8 cellular contexts compared by ENCODE assay signal in genomic region chr19:44164673-44165512, GRCh38. TPM values are rescaled to one million over a fixed set of nuclear protein-coding genes. Genes with fewer than 3 reads are reported as not detected.
DNase-seq lines count a peak whose midpoint lies in the region; ATAC-seq and TF ChIP-seq lines count a peak whose summit lies in the region.

TSS of gene ZNF226 (plus strand) at chr19:44165100. CDS start at chr19:44170081, 4,981 bp downstream.

- peak; percentile 92 for ATAC-seq in HG02763 (IDR thresholded peaks at IDR 0.05; ENCODE audit: unreplicated experiment)
- peak; percentile 99 for ATAC-seq in left ventricle myocardium superior

- intact Hi-C loops in T-helper 1 cell treated with Interleukin-12 subunit alpha and Interleukin-12 subunit beta and Interleukin-4 antibody, amounts not matched to agents 30 ng/mL and 1 ng/mL, for 36 hours (cut with micrococcal nuclease): loop anchor here (1.0 to 2.0 kb wide), 11 partner anchors 24 to 338 kb away; partner anchors contain the start of genes ZNF180, ZNF225, ZNF227 and ZNF230
- intact Hi-C loops in left ventricle myocardium superior (cut with micrococcal nuclease): no loop called here
- intact Hi-C loops in prostate gland (cut with DNase I): loop anchor here (2.0 to 5.0 kb wide), 2 partner anchors 48 to 53 kb away; partner anchors contain the start of genes ZNF225 and ZNF227

- H3K27ac ChIP-seq in angular gyrus (ENCODE audit: low read depth, low read length) (peak within 1 kb of the TSS; percentile 90), prostate gland (peak within 1 kb of the TSS; percentile 80 to 88), urinary bladder (ENCODE audit: low read depth) (peak within 1 kb of the TSS; percentile 66)

- peaks cover 7% of the 10 kb centered on the region in 2 donors for H3K36me3 ChIP-seq in prostate gland
- H3K36me3 ChIP-seq in urinary bladder (ENCODE audit: insufficient read depth): peaks cover 6% of the 10 kb centered on the region

- H3K4me1 ChIP-seq in prostate gland (replicated peaks) (peaks cover 6% of the 10 kb centered on the region), urinary bladder (ENCODE audit: insufficient read depth) (no peaks in the 10 kb centered on the region)

- under 1% methylated on average over 32 of the region's 32 CpGs for WGBS in prostate gland
- WGBS in urinary bladder: under 1% methylated on average over 32 of the region's 32 CpGs

- TF ChIP-seq POLR2A in prostate gland (IDR thresholded peaks at IDR 0.05): peak; percentile 55

- H3K9me3 ChIP-seq in prostate gland: no peaks in the 10 kb centered on the region

- no peak for TF ChIP-seq CTCF in GM12875 (IDR thresholded peaks at IDR 0.05; ENCODE audit: borderline replicate concordance, insufficient read depth, low read depth, low read length)
- TF ChIP-seq CTCF in prostate gland (IDR thresholded peaks at IDR 0.05): no peak

- DNase-seq in NCI-H146 (lab: John Stamatoyannopoulos, UW): peak; percentile 99
- peak; percentile 85 for DNase-seq in left ventricle myocardium superior
- peak; percentile 97 for DNase-seq in prostate gland (ENCODE audit: low spot score)

- H3K27me3 ChIP-seq in prostate gland (replicated peaks; ENCODE audit: insufficient read depth): no peaks in the 10 kb centered on the region

- H3K4me3 ChIP-seq in GM12875 (ENCODE audit: low read depth, low read length): peak within 1 kb of the TSS; percentile 68
- H3K4me3 ChIP-seq in prostate gland: peak within 1 kb of the TSS; percentile 71 to 84
- H3K4me3 ChIP-seq in urinary bladder (ENCODE audit: low read depth, low read length): peak within 1 kb of the TSS; percentile 78

RNA-seq across cellular contexts. Expression of gene ZNF226, which starts in this region (rescaled TPM):
- total RNA-seq in T-helper 1 cell treated with Interleukin-12 subunit alpha and Interleukin-12 subunit beta and Interleukin-4 antibody, amounts not matched to agents 30 ng/mL and 1 ng/mL, for 36 hours: 20.0 and 20.6 TPM in 2 replicates
- total RNA-seq in left ventricle myocardium superior: 19.9 TPM
- 10 to 100 TPM; 35.9 to 48.4 TPM for total RNA-seq in prostate gland
- total RNA-seq in urinary bladder: 41.1 TPM
- polyA plus RNA-seq in urinary bladder: 18.7 TPM

Comparison
In these comparisons a context has a peak if more than half of its experiments do, and no peak if none do; other contexts are left out.
1. Peak in every context shown above with its lines: DNase-seq, ATAC-seq, H3K4me3 ChIP-seq and H3K27ac ChIP-seq.